In genomic region chr16:47037396-47037745, GRCh38 we compare ENCODE assay signal across 8 cellular contexts.
A peak's percentile ranks its signal among the peaks of the same experiment; 100 is the strongest.
DNase-seq lines count a peak whose midpoint lies in the region; ATAC-seq and TF ChIP-seq lines count a peak whose summit lies in the region.

No MANE protein-coding gene starts in this region.

- no peaks in the 10 kb centered on the region for H3K9me2 ChIP-seq in OCI-LY1 (ENCODE audit: low read depth, low read length)

- peak overlapping the region; percentile 83 for H3K4me2 ChIP-seq in OCI-LY1 (ENCODE audit: low read length)

- ATAC-seq in GM18502 (IDR thresholded peaks at IDR 0.05; ENCODE audit: poor library complexity, unreplicated experiment), result peak; percentile 46
- peak; percentile 37 for ATAC-seq in HG02588 (IDR thresholded peaks at IDR 0.05; ENCODE audit: unreplicated experiment)

- H3K4me1 ChIP-seq in OCI-LY1 (ENCODE audit: insufficient read depth, low read length, severe bottlenecking), result peaks cover 10% of the 10 kb centered on the region

- peak overlapping the region; percentile 69 for H3K4me3 ChIP-seq in OCI-LY1 (ENCODE audit: low read depth, low read length, poor library complexity, severe bottlenecking)
- H3K4me3 ChIP-seq in astrocyte of the cerebellum (ENCODE audit: low read depth, low read length), result peak overlapping the region; percentile 57

- H3K9me3 ChIP-seq in OCI-LY1 (ENCODE audit: low read length), result no peaks in the 10 kb centered on the region

- H3K9ac ChIP-seq in OCI-LY1 (ENCODE audit: low read length), result peak overlapping the region; percentile 72

- no peak overlapping the region for H3K27ac ChIP-seq in OCI-LY1 (ENCODE audit: low read depth, low read length, poor library complexity, severe bottlenecking)

- no peaks in the 10 kb centered on the region for H3K79me2 ChIP-seq in OCI-LY1 (ENCODE audit: insufficient read depth, low read length)

- H3F3A ChIP-seq in OCI-LY1 (ENCODE audit: insufficient read depth, low read length), result no peaks in the 10 kb centered on the region

- TF ChIP-seq CTCF in OCI-LY1 (IDR thresholded peaks at IDR 0.05; ENCODE audit: low read length) (no peak), astrocyte of the cerebellum (IDR thresholded peaks at IDR 0.05; ENCODE audit: low read depth, low read length, missing control alignments) (no peak)

- no peaks in the 10 kb centered on the region for H3K27me3 ChIP-seq in OCI-LY1 (ENCODE audit: insufficient read depth, low read length)

- H4K20me1 ChIP-seq in OCI-LY1 (ENCODE audit: insufficient read depth, low read length), result no peaks in the 10 kb centered on the region

- in situ Hi-C loops in astrocyte of the cerebellum (cut with HindIII; ENCODE audit: low sequenced_read_pairs), result no loop called here

- H3K36me3 ChIP-seq in OCI-LY1 (ENCODE audit: insufficient read depth, low read length), result no peaks in the 10 kb centered on the region

- peak overlapping the region; percentile 76; the same call in 1 of the 2 replicates for H2AFZ ChIP-seq in OCI-LY1 (ENCODE audit: low read length)

- DNase-seq in astrocyte of the cerebellum (ENCODE audit: low read depth), result no peak
- DNase-seq in iris pigment epithelial cell (ENCODE audit: low read depth), result peak; percentile 11
- DNase-seq in stimulated activated CD4-positive, alpha-beta T cell treated with anti-CD3 and anti-CD28 coated beads, Interleukin-2, amount 100 ng/mL, for 24 hours, result peak; percentile 38 to 46
- no peak for DNase-seq in NCI-H446 treated with DMSO at 0.1 percent for 48 hours (lab: John Stamatoyannopoulos, UW)
- no peak for DNase-seq in NCI-H345 (lab: John Stamatoyannopoulos, UW)

Comparison
In these comparisons a context has a peak if more than half of its experiments do, and no peak if none do; other contexts are left out.
1. DNase-seq: peak in iris pigment epithelial cell (single experiment) and stimulated activated CD4-positive, alpha-beta T cell treated with anti-CD3 and anti-CD28 coated beads, Interleukin-2, amount 100 ng/mL, for 24 hours (2 of 2); none in astrocyte of the cerebellum (single experiment), NCI-H446 treated with DMSO at 0.1 percent for 48 hours (single experiment) and NCI-H345 (single experiment).